ENCODE assay signal across 1 cellular context in genomic region chr4:48509543-48509942, GRCh38.
TF ChIP-seq lines count a peak whose summit lies in the region.

No MANE protein-coding gene starts in this region.

TF ChIP-seq in IMR-90, 13 proteins besides CTCF, POLR2A, EP300 and RAD21:
- TF ChIP-seq RCOR1 (IDR thresholded peaks at IDR 0.05; ENCODE audit: insufficient replicate concordance, low read length) (no peak), MXI1 (IDR thresholded peaks at IDR 0.05; ENCODE audit: borderline replicate concordance, low read depth, low read length) (no peak), BHLHE40 (IDR thresholded peaks at IDR 0.05; ENCODE audit: low read depth, low read length) (no peak), CHD1 (IDR thresholded peaks at IDR 0.05; ENCODE audit: low read depth, low read length) (no peak)
- TF ChIP-seq, protein P1, sequence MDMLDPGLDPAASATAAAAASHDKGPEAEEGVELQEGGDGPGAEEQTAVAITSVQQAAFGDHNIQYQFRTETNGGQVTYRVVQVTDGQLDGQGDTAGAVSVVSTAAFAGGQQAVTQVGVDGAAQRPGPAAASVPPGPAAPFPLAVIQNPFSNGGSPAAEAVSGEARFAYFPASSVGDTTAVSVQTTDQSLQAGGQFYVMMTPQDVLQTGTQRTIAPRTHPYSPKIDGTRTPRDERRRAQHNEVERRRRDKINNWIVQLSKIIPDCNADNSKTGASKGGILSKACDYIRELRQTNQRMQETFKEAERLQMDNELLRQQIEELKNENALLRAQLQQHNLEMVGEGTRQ (IDR thresholded peaks at IDR 0.05; ENCODE audit: low read depth, low read length), result no peak
- TF ChIP-seq, protein P2, sequence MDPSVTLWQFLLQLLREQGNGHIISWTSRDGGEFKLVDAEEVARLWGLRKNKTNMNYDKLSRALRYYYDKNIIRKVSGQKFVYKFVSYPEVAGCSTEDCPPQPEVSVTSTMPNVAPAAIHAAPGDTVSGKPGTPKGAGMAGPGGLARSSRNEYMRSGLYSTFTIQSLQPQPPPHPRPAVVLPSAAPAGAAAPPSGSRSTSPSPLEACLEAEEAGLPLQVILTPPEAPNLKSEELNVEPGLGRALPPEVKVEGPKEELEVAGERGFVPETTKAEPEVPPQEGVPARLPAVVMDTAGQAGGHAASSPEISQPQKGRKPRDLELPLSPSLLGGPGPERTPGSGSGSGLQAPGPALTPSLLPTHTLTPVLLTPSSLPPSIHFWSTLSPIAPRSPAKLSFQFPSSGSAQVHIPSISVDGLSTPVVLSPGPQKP (IDR thresholded peaks at IDR 0.05; ENCODE audit: borderline replicate concordance, low read depth, low read length), result no peak
